ENCODE assay signal across 14 cellular contexts in the genomic region with DNA sequence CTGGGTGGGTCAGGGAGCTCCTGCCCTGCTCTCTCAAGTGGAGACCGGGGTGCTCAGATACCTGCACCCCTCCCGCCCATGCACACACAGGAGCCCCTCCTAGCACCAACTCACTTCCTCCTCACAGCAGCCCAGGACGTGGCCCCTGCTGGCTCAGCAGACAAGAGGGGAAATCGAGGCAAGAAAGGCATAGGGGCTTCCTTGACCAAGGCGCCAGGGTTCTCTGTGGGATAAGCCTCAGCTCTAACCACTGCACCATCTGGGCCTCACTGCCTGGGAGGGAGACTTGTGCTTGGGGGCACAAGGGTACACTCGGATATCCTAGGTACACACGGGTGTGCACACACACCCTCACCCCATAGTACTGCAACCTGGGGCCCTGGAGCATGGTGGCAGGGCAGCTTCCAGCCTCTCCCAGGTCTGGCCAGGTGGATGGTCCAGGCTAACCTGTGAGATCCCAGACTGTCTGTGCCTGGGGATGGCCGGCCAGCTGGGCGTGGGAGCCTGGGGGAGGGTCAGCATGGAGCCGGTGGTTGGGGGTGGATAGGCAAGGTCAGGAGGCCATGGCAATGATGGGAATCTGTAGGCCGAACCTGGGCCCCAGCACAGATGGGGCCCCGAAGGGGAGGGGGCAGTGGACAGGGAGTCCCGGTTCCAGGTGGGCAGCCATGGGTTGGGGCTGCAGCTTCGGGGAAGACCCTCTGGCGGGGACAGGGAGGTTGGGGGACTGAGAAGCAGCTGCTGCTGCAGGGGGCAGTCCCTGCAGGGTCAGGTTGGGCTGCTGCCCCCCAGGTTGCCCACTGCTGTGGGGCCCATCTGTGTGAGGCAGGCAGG.
"Had no signal": no experiment of that assay in that cellular context is flagged by ENCODE, and none has a peak within 500 bp of the region (broad histone marks: within the 10 kb centered on the region; RNA-seq: fewer than 3 reads in every experiment).

No MANE protein-coding gene starts in this region.

- H3K27me3 ChIP-seq: gastrocnemius medialis, right lobe of liver had no signal

- DNase-seq: activated CD4-positive, alpha-beta memory T cell treated with anti-CD3 and anti-CD28 coated beads, Interleukin-2, amount 10 ng/mL, durations not matched to agents 7 days and 5 days; activated CD4-positive, alpha-beta T cell treated with anti-CD3 and anti-CD28 coated beads for 4 hours; activated CD8-positive, alpha-beta memory T cell treated with anti-CD3 and anti-CD28 coated beads, Interleukin-2, amount 50 U/mL, for 4 hours; activated naive CD4-positive, alpha-beta T cell; activated naive CD8-positive, alpha-beta T cell treated with anti-CD3 and anti-CD28 coated beads, Interleukin-2, amount 10 ng/mL, durations not matched to agents 7 days and 5 days; endodermal cell; erythroblast; gastrocnemius medialis; occipital lobe; psoas muscle; right lobe of liver; SW 1271 had no signal

- H3K27ac ChIP-seq: gastrocnemius medialis, left lung, psoas muscle, right lobe of liver had no signal

- H3K4me3 ChIP-seq: gastrocnemius medialis, left lung, psoas muscle, right lobe of liver had no signal

- ATAC-seq: gastrocnemius medialis, left lung, psoas muscle, right lobe of liver, WTC11 had no signal

- H3K9me3 ChIP-seq: gastrocnemius medialis, left lung, psoas muscle, right lobe of liver had no signal

- H3K36me3 ChIP-seq: gastrocnemius medialis, left lung, right lobe of liver had no signal

- H3K4me1 ChIP-seq: gastrocnemius medialis, left lung, psoas muscle, right lobe of liver had no signal
